Comparison of ENCODE assay signal across 4 cellular contexts in genomic region chr15:100875495-100875894, GRCh38. TPM values are rescaled to one million over a fixed set of nuclear protein-coding genes. Genes with fewer than 3 reads are reported as not detected.
"Had no signal": no experiment of that assay in that cellular context is flagged by ENCODE, and none has a peak within 500 bp of the region (broad histone marks: within the 10 kb centered on the region; RNA-seq: fewer than 3 reads in every experiment).

No MANE protein-coding gene starts in this region.

- H3K4me3 ChIP-seq: GM12878 had no signal

- DNase-seq: GDM1, GF-D8 had no signal

- ATAC-seq: GM12878 had no signal

RNA-seq across cellular contexts. Expression of gene ALDH1A3, which starts 4.1 kb away (rescaled TPM):
- total RNA-seq: G401 had no signal

RNA-seq across cellular contexts. Expression of gene LRRK1, which starts 43.7 kb away (rescaled TPM):
- total RNA-seq: G401 had no signal
